28 cellular contexts compared by ENCODE assay signal in genomic region chr1:219492676-219493075, GRCh38.
"Had no signal": no experiment of that assay in that cellular context is flagged by ENCODE, and none has a peak within 500 bp of the region (broad histone marks: within the 10 kb centered on the region; RNA-seq: fewer than 3 reads in every experiment).

No MANE protein-coding gene starts in this region.

- H3K27ac Mint-ChIP-seq: activated B cell treated with CpG ODN at 0.5 μM for 24 hours; activated CD4-positive, alpha-beta memory T cell treated with anti-CD3 and anti-CD28 coated beads for 36 hours; activated CD4-positive, alpha-beta T cell treated with anti-CD3 and anti-CD28 coated beads, Interleukin-2, amount 10 ng/mL, durations not matched to agents 7 days and 5 days; activated naive CD4-positive, alpha-beta T cell treated with anti-CD3 and anti-CD28 coated beads, Interleukin-2, amount 10 ng/mL, durations not matched to agents 7 days and 5 days; activated naive CD8-positive, alpha-beta T cell treated with anti-CD3 and anti-CD28 coated beads for 36 hours; activated T-cell treated with anti-CD3 and anti-CD28 coated beads, Interleukin-2, amount 50 U/mL, for 72 hours; activated T-helper 2 cell treated with anti-CD3 and anti-CD28 coated beads, Interferon-gamma antibody, Interleukin-2, Interleukin-4, amounts not matched to agents 10 μg/mL and 5 μg/mL and 100 μg/mL, durations not matched to agents 14 hours and 24 hours and 36 hours had no signal

- DNase-seq: activated B cell treated with CpG ODN at 0.5 μM for 24 hours; activated CD4-positive, alpha-beta memory T cell treated with anti-CD3 and anti-CD28 coated beads for 36 hours; activated CD4-positive, alpha-beta T cell treated with anti-CD3 and anti-CD28 coated beads for 1 hour; activated CD4-positive, alpha-beta T cell treated with anti-CD3 and anti-CD28 coated beads, Interleukin-2, amount 10 ng/mL, durations not matched to agents 7 days and 5 days; activated CD8-positive, alpha-beta memory T cell treated with anti-CD3 and anti-CD28 coated beads for 24 hours; activated gamma-delta T cell treated with Interleukin-2 at 50 U/mL for 16 hours; activated naive CD4-positive, alpha-beta T cell treated with anti-CD3 and anti-CD28 coated beads, Interleukin-2, amount 10 ng/mL, durations not matched to agents 7 days and 5 days; activated naive CD8-positive, alpha-beta T cell treated with anti-CD3 and anti-CD28 coated beads for 36 hours; activated T-cell treated with anti-CD3 and anti-CD28 coated beads for 4 hours; activated T-cell treated with anti-CD3 and anti-CD28 coated beads, Interleukin-2, amount 50 U/mL, for 72 hours; adrenal gland; anterior cingulate cortex; caudate nucleus; KG1; NCI-H1048; NCI-H146; NCI-H187 treated with DMSO at 0.1 percent for 48 hours; NCI-H2081 treated with DMSO at 0.1 percent for 48 hours; NCI-H2227 treated with DMSO at 0.1 percent for 48 hours; NCI-H446 treated with DMSO at 0.1 percent for 48 hours; NCI-H524 treated with DMSO at 0.1 percent for 48 hours; NCI-H774; SIG-M5; T-helper 2 cell; T1000 had no signal

- H3K4me3 Mint-ChIP-seq: activated B cell treated with CpG ODN at 0.5 μM for 24 hours; activated CD4-positive, alpha-beta memory T cell treated with anti-CD3 and anti-CD28 coated beads for 36 hours; activated CD4-positive, alpha-beta T cell treated with anti-CD3 and anti-CD28 coated beads, Interleukin-2, amount 10 ng/mL, durations not matched to agents 7 days and 5 days; activated naive CD4-positive, alpha-beta T cell treated with anti-CD3 and anti-CD28 coated beads, Interleukin-2, amount 10 ng/mL, durations not matched to agents 7 days and 5 days; activated naive CD8-positive, alpha-beta T cell treated with anti-CD3 and anti-CD28 coated beads for 36 hours; activated T-cell treated with anti-CD3 and anti-CD28 coated beads, Interleukin-2, amount 50 U/mL, for 72 hours had no signal

- FAIRE-seq: TTC549 had no signal

- H3K4me1 Mint-ChIP-seq: activated B cell treated with CpG ODN at 0.5 μM for 24 hours; activated CD4-positive, alpha-beta T cell treated with anti-CD3 and anti-CD28 coated beads, Interleukin-2, amount 10 ng/mL, durations not matched to agents 7 days and 5 days; activated naive CD4-positive, alpha-beta T cell treated with anti-CD3 and anti-CD28 coated beads, Interleukin-2, amount 10 ng/mL, durations not matched to agents 7 days and 5 days; activated naive CD8-positive, alpha-beta T cell treated with anti-CD3 and anti-CD28 coated beads for 36 hours had no signal

- H3K4me1 ChIP-seq: adrenal gland, breast epithelium had no signal

- H3K9me3 ChIP-seq: adrenal gland, breast epithelium had no signal

- H3K36me3 Mint-ChIP-seq: activated CD4-positive, alpha-beta memory T cell treated with anti-CD3 and anti-CD28 coated beads for 36 hours; activated naive CD4-positive, alpha-beta T cell treated with anti-CD3 and anti-CD28 coated beads, Interleukin-2, amount 10 ng/mL, durations not matched to agents 7 days and 5 days; activated naive CD8-positive, alpha-beta T cell treated with anti-CD3 and anti-CD28 coated beads for 36 hours had no signal

- ATAC-seq: activated T-cell treated with anti-CD3 and anti-CD28 coated beads, Interleukin-2, amount 50 U/mL, for 72 hours had no signal

- H3K9me3 Mint-ChIP-seq: activated B cell treated with CpG ODN at 0.5 μM for 24 hours; activated CD4-positive, alpha-beta memory T cell treated with anti-CD3 and anti-CD28 coated beads for 36 hours; activated CD4-positive, alpha-beta T cell treated with anti-CD3 and anti-CD28 coated beads, Interleukin-2, amount 10 ng/mL, durations not matched to agents 7 days and 5 days; activated naive CD4-positive, alpha-beta T cell treated with anti-CD3 and anti-CD28 coated beads, Interleukin-2, amount 10 ng/mL, durations not matched to agents 7 days and 5 days; activated naive CD8-positive, alpha-beta T cell treated with anti-CD3 and anti-CD28 coated beads for 36 hours; activated T-cell treated with anti-CD3 and anti-CD28 coated beads, Interleukin-2, amount 50 U/mL, for 72 hours; activated T-helper 2 cell treated with anti-CD3 and anti-CD28 coated beads, Interferon-gamma antibody, Interleukin-2, Interleukin-4, amounts not matched to agents 10 μg/mL and 5 μg/mL and 100 μg/mL, durations not matched to agents 14 hours and 24 hours and 36 hours had no signal

- H3K4me3 ChIP-seq: adrenal gland, breast epithelium had no signal

- H3K27ac ChIP-seq: adrenal gland, breast epithelium had no signal

- H3K27me3 Mint-ChIP-seq: activated B cell treated with CpG ODN at 0.5 μM for 24 hours; activated CD4-positive, alpha-beta memory T cell treated with anti-CD3 and anti-CD28 coated beads for 36 hours; activated CD4-positive, alpha-beta T cell treated with anti-CD3 and anti-CD28 coated beads, Interleukin-2, amount 10 ng/mL, durations not matched to agents 7 days and 5 days; activated naive CD4-positive, alpha-beta T cell treated with anti-CD3 and anti-CD28 coated beads, Interleukin-2, amount 10 ng/mL, durations not matched to agents 7 days and 5 days; activated naive CD8-positive, alpha-beta T cell treated with anti-CD3 and anti-CD28 coated beads for 36 hours had no signal

- H3K36me3 ChIP-seq: adrenal gland, breast epithelium had no signal
